Comparison of ENCODE assay signal across 8 cellular contexts in genomic region chr10:101693701-101694055, GRCh38. TPM values are rescaled to one million over a fixed set of nuclear protein-coding genes. Genes with fewer than 3 reads are reported as not detected.
A peak's percentile ranks its signal among the peaks of the same experiment; 100 is the strongest.
DNase-seq lines count a peak whose midpoint lies in the region; ATAC-seq and TF ChIP-seq lines count a peak whose summit lies in the region.

No MANE protein-coding gene starts in this region.

- H3K4me3 Mint-ChIP-seq in activated T-helper 17 cell treated with anti-CD3 and anti-CD28 coated beads, Interleukin-2, amount 50 U/mL, for 72 hours, result peak overlapping the region; percentile 97

- peaks cover 37% of the 10 kb centered on the region for H3K4me1 ChIP-seq in KMS-11 (ENCODE audit: low read depth, poor library complexity, severe bottlenecking)
- peaks cover 23 to 45% of the 10 kb centered on the region in 2 donors for H3K4me1 ChIP-seq in gastrocnemius medialis

- H3K27me3 ChIP-seq in KMS-11 (ENCODE audit: insufficient read depth, low read depth), result no peaks in the 10 kb centered on the region
- H3K27me3 ChIP-seq in gastrocnemius medialis, result no peaks in the 10 kb centered on the region

- H3K36me3 ChIP-seq in KMS-11 (ENCODE audit: insufficient read depth) (no peaks in the 10 kb centered on the region), gastrocnemius medialis (no peaks in the 10 kb centered on the region)

- peak; percentile 43 for DNase-seq in DMS79 treated with DMSO at 0.1 percent for 48 hours (lab: John Stamatoyannopoulos, UW)
- DNase-seq in DMS79 (lab: John Stamatoyannopoulos, UW), result no peak
- DNase-seq in left ventricle myocardium superior, result no peak
- no peak for DNase-seq in gastrocnemius medialis

- H3K4me1 Mint-ChIP-seq in activated T-helper 17 cell treated with anti-CD3 and anti-CD28 coated beads, Interleukin-2, amount 50 U/mL, for 72 hours, result peaks cover 15% of the 10 kb centered on the region

- H3K9ac ChIP-seq in KMS-11, result peak overlapping the region; percentile 99

- intact Hi-C loops in left ventricle myocardium superior (cut with micrococcal nuclease) (no loop called here), gastrocnemius medialis (cut with DNase I; ENCODE audit: low total_unique reads) (loop anchor here (10.0 kb wide), 1 partner anchor 89 kb away; no protein-coding TSS in a partner anchor)

- no peak for TF ChIP-seq POLR2A in gastrocnemius medialis (IDR thresholded peaks at IDR 0.05)

- no peak for TF ChIP-seq CTCF in KMS-11 (conservative IDR thresholded peaks at IDR 0.05; ENCODE audit: low read depth, low read length)
- TF ChIP-seq CTCF in gastrocnemius medialis (IDR thresholded peaks at IDR 0.05 in 4 of 5, conservative IDR thresholded peaks at IDR 0.05 in 1 of 5), result no peak

- peaks cover 17% of the 10 kb centered on the region for H3K36me3 Mint-ChIP-seq in activated T-helper 17 cell treated with anti-CD3 and anti-CD28 coated beads, Interleukin-2, amount 50 U/mL, for 72 hours (ENCODE audit: low read depth)

- no peaks in the 10 kb centered on the region for H4K20me1 ChIP-seq in KMS-11 (ENCODE audit: insufficient read depth)

- H3K4me2 ChIP-seq in KMS-11, result peak overlapping the region; percentile 96

- in situ Hi-C loops in gastrocnemius medialis (cut with MboI; ENCODE audit: low sequenced_read_pairs in 4 of 4), result no loop called here

- H3K27ac ChIP-seq in KMS-11, result peak overlapping the region; percentile 98
- H3K27ac ChIP-seq in gastrocnemius medialis, result peak overlapping the region; percentile 87 to 96 (median 94)

- peak overlapping the region; percentile 78 for H2AFZ ChIP-seq in KMS-11 (ENCODE audit: low read depth)

- ATAC-seq in GM21447 (IDR thresholded peaks at IDR 0.05; ENCODE audit: unreplicated experiment) (peak; percentile 26), left ventricle myocardium superior (peak; percentile 5), gastrocnemius medialis (no peak), GM21360 (IDR thresholded peaks at IDR 0.05; ENCODE audit: unreplicated experiment) (no peak)
- ATAC-seq in activated T-helper 17 cell treated with anti-CD3 and anti-CD28 coated beads, Interleukin-2, amount 50 U/mL, for 72 hours (replicated peaks), result peak; percentile 55

- no peaks in the 10 kb centered on the region for H3K9me3 ChIP-seq in gastrocnemius medialis

- peak overlapping the region; percentile 100 for H3K27ac Mint-ChIP-seq in activated T-helper 17 cell treated with anti-CD3 and anti-CD28 coated beads, Interleukin-2, amount 50 U/mL, for 72 hours

- H3K4me3 ChIP-seq in KMS-11 (IDR thresholded peaks at IDR 0.05; ENCODE audit: insufficient read depth, low read depth, low read length) (no peak overlapping the region), gastrocnemius medialis (peak overlapping the region; percentile 71 to 97 (median 90))

- H3K79me2 ChIP-seq in KMS-11 (ENCODE audit: insufficient read depth, low read depth), result peaks cover 44% of the 10 kb centered on the region

- H3K27me3 Mint-ChIP-seq in activated T-helper 17 cell treated with anti-CD3 and anti-CD28 coated beads, Interleukin-2, amount 50 U/mL, for 72 hours, result no peaks in the 10 kb centered on the region

- no peaks in the 10 kb centered on the region for H3K9me3 Mint-ChIP-seq in activated T-helper 17 cell treated with anti-CD3 and anti-CD28 coated beads, Interleukin-2, amount 50 U/mL, for 72 hours

RNA-seq across cellular contexts. Expression of gene FBXW4, which starts 1.3 kb away (rescaled TPM):
- total RNA-seq in activated T-helper 17 cell treated with anti-CD3 and anti-CD28 coated beads, Interleukin-2, amount 50 U/mL, for 72 hours, result 10 to 100 TPM; 37.1 to 41.6 TPM
- total RNA-seq in left ventricle myocardium superior (106 TPM), gastrocnemius medialis (10 to 100 TPM; 43.1 to 72.6 (median 70.2) TPM)

Comparison
In these comparisons a context has a peak if more than half of its experiments do, and no peak if none do; other contexts are left out.
1. ATAC-seq: peak in GM21447 (single experiment), activated T-helper 17 cell treated with anti-CD3 and anti-CD28 coated beads, Interleukin-2, amount 50 U/mL, for 72 hours (single experiment) and left ventricle myocardium superior (single experiment); none in gastrocnemius medialis (0 of 2) and GM21360 (single experiment).